31 cellular contexts compared by ENCODE assay signal in the genomic region with DNA sequence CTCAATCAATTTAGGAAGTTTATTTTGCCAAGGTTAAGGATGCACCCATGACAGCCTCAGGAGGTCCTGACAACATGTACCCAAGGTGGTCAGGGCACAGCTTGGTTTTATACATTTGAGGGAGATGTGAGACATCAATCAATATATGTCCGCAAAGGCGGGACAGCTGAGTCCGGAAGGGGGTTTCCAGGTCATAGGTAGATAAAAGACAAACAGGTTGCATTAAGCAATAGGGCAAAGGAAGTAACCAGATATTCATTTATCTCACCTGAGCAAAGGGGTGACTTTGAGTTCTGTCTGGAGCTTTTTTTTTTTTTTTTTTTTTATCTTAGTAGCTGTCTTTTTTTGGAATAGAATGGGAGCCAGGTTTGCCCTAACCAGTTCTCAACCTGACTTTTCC. TPM values are rescaled to one million over a fixed set of nuclear protein-coding genes. Genes with fewer than 3 reads are reported as not detected.
DNase-seq lines count a peak whose midpoint lies in the region; ATAC-seq and TF ChIP-seq lines count a peak whose summit lies in the region.
"Had no signal": no experiment of that assay in that cellular context is flagged by ENCODE, and none has a peak within 500 bp of the region (broad histone marks: within the 10 kb centered on the region; RNA-seq: fewer than 3 reads in every experiment).

No MANE protein-coding gene starts in this region.

- CTCF ChIA-PET in activated naive CD4-positive, alpha-beta T cell treated with anti-CD3 and anti-CD28 coated beads, Interleukin-2, amount 10 ng/mL, durations not matched to agents 7 days and 5 days (lab: Charles Lee) = no interaction called here
- CTCF ChIA-PET in Caco-2 (lab: Charles Lee) = interaction anchor here (0.6 kb wide), 1 partner anchor 61 kb away, joined by 6 read pairs; no protein-coding TSS in a partner anchor
- CTCF ChIA-PET in activated CD8-positive, alpha-beta T cell treated with anti-CD3 and anti-CD28 coated beads, Interleukin-2, amount 10 ng/mL, durations not matched to agents 7 days and 5 days (lab: Charles Lee) = interaction anchor here (1.2 to 1.9 kb wide), 3 partner anchors 9 to 67 kb away, joined by 3 to 5 read pairs (median 4); a partner anchor contains a TSS

- ATAC-seq in activated naive CD4-positive, alpha-beta T cell treated with anti-CD3 and anti-CD28 coated beads, Interleukin-2, amount 50 U/mL, for 72 hours = no peak
- ATAC-seq in activated CD8-positive, alpha-beta T cell treated with anti-CD3 and anti-CD28 coated beads, Interleukin-2, amount 10 ng/mL, durations not matched to agents 7 days and 5 days = no peak
- ATAC-seq in naive thymus-derived CD8-positive, alpha-beta T cell = no peak
- no peak for ATAC-seq in HG02610 (IDR thresholded peaks at IDR 0.05; ENCODE audit: unreplicated experiment)
- ATAC-seq: esophagus mucosa, GM23338, heart left ventricle, mucosa of descending colon, right cardiac atrium had no signal

- H3K27ac Mint-ChIP-seq in activated naive CD4-positive, alpha-beta T cell treated with anti-CD3 and anti-CD28 coated beads, Interleukin-2, amount 10 ng/mL, durations not matched to agents 7 days and 5 days = no peak overlapping the region
- H3K27ac Mint-ChIP-seq in activated naive CD4-positive, alpha-beta T cell treated with anti-CD3 and anti-CD28 coated beads, Interleukin-2, amount 50 U/mL, for 72 hours = peak overlapping the region in 1 of 2 donors; percentile 2
- H3K27ac Mint-ChIP-seq in Caco-2 (ENCODE audit: unreplicated experiment) = peak overlapping the region; percentile 97
- H3K27ac Mint-ChIP-seq in activated CD8-positive, alpha-beta T cell treated with anti-CD3 and anti-CD28 coated beads, Interleukin-2, amount 10 ng/mL, durations not matched to agents 7 days and 5 days = peak overlapping the region; percentile 24
- peak overlapping the region in 3 of 10 donors; percentile 39 to 88 (median 76) for H3K27ac Mint-ChIP-seq in naive thymus-derived CD8-positive, alpha-beta T cell
- H3K27ac Mint-ChIP-seq: activated T-cell treated with anti-CD3 and anti-CD28 coated beads, Interleukin-2, amount 50 U/mL, for 24 hours; endodermal cell; GM23338 had no signal

- no peak for DNase-seq in activated naive CD4-positive, alpha-beta T cell treated with anti-CD3 and anti-CD28 coated beads, Interleukin-2, amount 10 ng/mL, durations not matched to agents 7 days and 5 days
- DNase-seq in activated naive CD4-positive, alpha-beta T cell treated with anti-CD3 and anti-CD28 coated beads, Interleukin-2, amount 50 U/mL, for 72 hours (ENCODE audit: low spot score in 2 of 2) = no peak
- DNase-seq in Caco-2 = peak; percentile 34 to 57
- no peak for DNase-seq in activated CD8-positive, alpha-beta T cell treated with anti-CD3 and anti-CD28 coated beads, Interleukin-2, amount 10 ng/mL, durations not matched to agents 7 days and 5 days
- DNase-seq in naive thymus-derived CD8-positive, alpha-beta T cell = no peak
- no peak for DNase-seq in stimulated activated naive CD4-positive, alpha-beta T cell treated with Interleukin-2 at 50 U/mL for 16 hours (lab: John Stamatoyannopoulos, UW)
- DNase-seq: activated CD8-positive, alpha-beta memory T cell treated with anti-CD3 and anti-CD28 coated beads for 24 hours; activated T-cell treated with anti-CD3 and anti-CD28 coated beads, Interleukin-2, amount 50 U/mL, for 24 hours; aorta; caudate nucleus; DMS153; endodermal cell; foreskin fibroblast; heart left ventricle; kidney glomerular epithelial cell; mucosa of descending colon; NCI-H446; NCI-H82; posterior cingulate gyrus; right cardiac atrium; stimulated activated CD4-positive, alpha-beta T cell treated with anti-CD3 and anti-CD28 coated beads, Interleukin-4, amount 100 ng/mL, for 1 hour; T-helper 9 cell; upper lobe of left lung had no signal

- no peak for TF ChIP-seq CTCF in Caco-2 (IDR thresholded peaks at IDR 0.05; ENCODE audit: insufficient read depth in 1 of 2, low read depth in 1 of 2, low read length in 1 of 2, severe bottlenecking in 1 of 2, unreplicated experiment in 1 of 2)

- H3K36me3 Mint-ChIP-seq in activated naive CD4-positive, alpha-beta T cell treated with anti-CD3 and anti-CD28 coated beads, Interleukin-2, amount 10 ng/mL, durations not matched to agents 7 days and 5 days = peaks cover 12% of the 10 kb centered on the region
- H3K36me3 Mint-ChIP-seq in activated naive CD4-positive, alpha-beta T cell treated with anti-CD3 and anti-CD28 coated beads, Interleukin-2, amount 50 U/mL, for 72 hours = peaks cover 6 to 26% of the 10 kb centered on the region in 2 donors
- H3K36me3 Mint-ChIP-seq in Caco-2 (ENCODE audit: insufficient read depth, unreplicated experiment) = peaks cover 7% of the 10 kb centered on the region
- H3K36me3 Mint-ChIP-seq in activated CD8-positive, alpha-beta T cell treated with anti-CD3 and anti-CD28 coated beads, Interleukin-2, amount 10 ng/mL, durations not matched to agents 7 days and 5 days (ENCODE audit: low read depth) = peaks cover 17% of the 10 kb centered on the region
- H3K36me3 Mint-ChIP-seq in naive thymus-derived CD8-positive, alpha-beta T cell = peaks cover 0 to 9% (median 9%) of the 10 kb centered on the region in 3 donors

- no peaks in the 10 kb centered on the region for H3K36me3 ChIP-seq in Caco-2 (ENCODE audit: control insufficient read depth, insufficient read depth, low read length)
- H3K36me3 ChIP-seq: heart left ventricle, upper lobe of left lung had no signal

- H3K4me1 ChIP-seq in Caco-2 = peaks cover 70% of the 10 kb centered on the region

- no TSS peak for BruUV-seq in Caco-2 (replicated peaks; lab: Mats Ljungman, UMichigan)

- POLR2A ChIA-PET in Caco-2 (lab: Charles Lee) = interaction anchor here (0.6 kb wide), 1 partner anchor 1983 kb away, joined by 3 read pairs; no protein-coding TSS in a partner anchor
- POLR2A ChIA-PET in activated CD8-positive, alpha-beta T cell treated with anti-CD3 and anti-CD28 coated beads, Interleukin-2, amount 10 ng/mL, durations not matched to agents 7 days and 5 days (lab: Charles Lee) = no interaction called here
- POLR2A ChIA-PET in naive thymus-derived CD8-positive, alpha-beta T cell (lab: Charles Lee) = interaction anchor here (0.7 kb wide), 1 partner anchor 68 kb away, joined by 6 read pairs; no protein-coding TSS in a partner anchor

- H3K9me3 ChIP-seq in Caco-2 = no peaks in the 10 kb centered on the region
- H3K9me3 ChIP-seq: heart left ventricle, mucosa of descending colon, upper lobe of left lung had no signal

- no peaks in the 10 kb centered on the region for H3K27me3 ChIP-seq in Caco-2 (replicated peaks; ENCODE audit: control insufficient read depth, insufficient read depth, low read length)
- H3K27me3 ChIP-seq: heart left ventricle, upper lobe of left lung had no signal

- no peaks in the 10 kb centered on the region for H3K27me3 Mint-ChIP-seq in activated naive CD4-positive, alpha-beta T cell treated with anti-CD3 and anti-CD28 coated beads, Interleukin-2, amount 10 ng/mL, durations not matched to agents 7 days and 5 days
- H3K27me3 Mint-ChIP-seq in Caco-2 (ENCODE audit: insufficient read depth, unreplicated experiment) = no peaks in the 10 kb centered on the region
- H3K27me3 Mint-ChIP-seq in activated CD8-positive, alpha-beta T cell treated with anti-CD3 and anti-CD28 coated beads, Interleukin-2, amount 10 ng/mL, durations not matched to agents 7 days and 5 days (ENCODE audit: low read depth) = no peaks in the 10 kb centered on the region
- H3K27me3 Mint-ChIP-seq in naive thymus-derived CD8-positive, alpha-beta T cell = no peaks in the 10 kb centered on the region
- H3K27me3 Mint-ChIP-seq: activated T-cell treated with anti-CD3 and anti-CD28 coated beads, Interleukin-2, amount 50 U/mL, for 24 hours had no signal

- no peaks in the 10 kb centered on the region for H3K9me3 Mint-ChIP-seq in activated naive CD4-positive, alpha-beta T cell treated with anti-CD3 and anti-CD28 coated beads, Interleukin-2, amount 10 ng/mL, durations not matched to agents 7 days and 5 days
- peaks cover 0 to 8% of the 10 kb centered on the region in 2 donors for H3K9me3 Mint-ChIP-seq in activated naive CD4-positive, alpha-beta T cell treated with anti-CD3 and anti-CD28 coated beads, Interleukin-2, amount 50 U/mL, for 72 hours
- H3K9me3 Mint-ChIP-seq in Caco-2 (ENCODE audit: unreplicated experiment) = no peaks in the 10 kb centered on the region
- no peaks in the 10 kb centered on the region for H3K9me3 Mint-ChIP-seq in activated CD8-positive, alpha-beta T cell treated with anti-CD3 and anti-CD28 coated beads, Interleukin-2, amount 10 ng/mL, durations not matched to agents 7 days and 5 days (ENCODE audit: insufficient read depth)
- no peaks in the 10 kb centered on the region for H3K9me3 Mint-ChIP-seq in naive thymus-derived CD8-positive, alpha-beta T cell
- H3K9me3 Mint-ChIP-seq: activated T-cell treated with anti-CD3 and anti-CD28 coated beads, Interleukin-2, amount 50 U/mL, for 24 hours; endodermal cell had no signal

- intact Hi-C loops in Caco-2 (cut with micrococcal nuclease; ENCODE audit: unreplicated experiment) = no loop called here

- H3K4me1 Mint-ChIP-seq in activated naive CD4-positive, alpha-beta T cell treated with anti-CD3 and anti-CD28 coated beads, Interleukin-2, amount 10 ng/mL, durations not matched to agents 7 days and 5 days = peaks cover 39% of the 10 kb centered on the region
- peaks cover 45% of the 10 kb centered on the region for H3K4me1 Mint-ChIP-seq in Caco-2 (ENCODE audit: low read depth, unreplicated experiment)
- peaks cover 34% of the 10 kb centered on the region for H3K4me1 Mint-ChIP-seq in activated CD8-positive, alpha-beta T cell treated with anti-CD3 and anti-CD28 coated beads, Interleukin-2, amount 10 ng/mL, durations not matched to agents 7 days and 5 days (ENCODE audit: low read depth)
- peaks cover 22 to 46% (median 40%) of the 10 kb centered on the region in 4 donors for H3K4me1 Mint-ChIP-seq in naive thymus-derived CD8-positive, alpha-beta T cell

- peak overlapping the region; percentile 14 for H3K4me3 Mint-ChIP-seq in activated naive CD4-positive, alpha-beta T cell treated with anti-CD3 and anti-CD28 coated beads, Interleukin-2, amount 10 ng/mL, durations not matched to agents 7 days and 5 days
- H3K4me3 Mint-ChIP-seq in Caco-2 (ENCODE audit: unreplicated experiment) = peak overlapping the region; percentile 3
- peak overlapping the region; percentile 7 for H3K4me3 Mint-ChIP-seq in activated CD8-positive, alpha-beta T cell treated with anti-CD3 and anti-CD28 coated beads, Interleukin-2, amount 10 ng/mL, durations not matched to agents 7 days and 5 days
- peak overlapping the region in 8 of 10 donors; percentile 16 to 54 (median 38) for H3K4me3 Mint-ChIP-seq in naive thymus-derived CD8-positive, alpha-beta T cell
- H3K4me3 Mint-ChIP-seq: activated T-cell treated with anti-CD3 and anti-CD28 coated beads, Interleukin-2, amount 50 U/mL, for 24 hours; endodermal cell; GM23338 had no signal

- H3K4me3 ChIP-seq in Caco-2 (ENCODE audit: low read depth, low read length) = no peak overlapping the region
- H3K4me3 ChIP-seq: GM23338, heart left ventricle, mucosa of descending colon, SK-N-MC, upper lobe of left lung had no signal

RNA-seq across cellular contexts. Expression of a gene that starts 2.0 kb away (rescaled TPM):
- 10 to 100 TPM; 10.9 to 12.0 TPM for total RNA-seq in activated naive CD4-positive, alpha-beta T cell treated with anti-CD3 and anti-CD28 coated beads, Interleukin-2, amount 50 U/mL, for 72 hours
- total RNA-seq in Caco-2 (2022) = 4.3 and 4.7 TPM in 2 replicates
- total RNA-seq in activated CD8-positive, alpha-beta T cell treated with anti-CD3 and anti-CD28 coated beads, Interleukin-2, amount 10 ng/mL, durations not matched to agents 7 days and 5 days = 10 to 100 TPM; 11.9 to 12.3 TPM
- 10 to 100 TPM; 12.5 to 12.6 TPM for total RNA-seq in naive thymus-derived CD8-positive, alpha-beta T cell
- 10 to 100 TPM; 10.8 to 13.1 (median 12.1) TPM for polyA plus RNA-seq in naive thymus-derived CD8-positive, alpha-beta T cell
- total RNA-seq: G401 had no signal

RNA-seq across cellular contexts. Expression of a gene that starts 26.4 kb away (rescaled TPM):
- total RNA-seq in activated naive CD4-positive, alpha-beta T cell treated with anti-CD3 and anti-CD28 coated beads, Interleukin-2, amount 50 U/mL, for 72 hours = 1 to 10 TPM in 1 of 2 donors, under 1 TPM in 1; 0.80 to 1.6 TPM
- 0.43 and 0.53 TPM in 2 replicates for total RNA-seq in Caco-2 (2022)
- total RNA-seq in activated CD8-positive, alpha-beta T cell treated with anti-CD3 and anti-CD28 coated beads, Interleukin-2, amount 10 ng/mL, durations not matched to agents 7 days and 5 days = under 1 TPM; 0.47 to 0.58 TPM
- total RNA-seq in naive thymus-derived CD8-positive, alpha-beta T cell = not detected
- not detected for polyA plus RNA-seq in naive thymus-derived CD8-positive, alpha-beta T cell
- total RNA-seq: G401, OCI-LY7 had no signal

RNA-seq across cellular contexts. Expression of a gene that starts 42.1 kb away (rescaled TPM):
- not detected for total RNA-seq in activated naive CD4-positive, alpha-beta T cell treated with anti-CD3 and anti-CD28 coated beads, Interleukin-2, amount 50 U/mL, for 72 hours
- not detected in 2 replicates for total RNA-seq in Caco-2 (2022)
- total RNA-seq in activated CD8-positive, alpha-beta T cell treated with anti-CD3 and anti-CD28 coated beads, Interleukin-2, amount 10 ng/mL, durations not matched to agents 7 days and 5 days = not detected
- total RNA-seq in naive thymus-derived CD8-positive, alpha-beta T cell = not detected
- polyA plus RNA-seq in naive thymus-derived CD8-positive, alpha-beta T cell = not detected
- total RNA-seq: aorta, endodermal cell, esophagus mucosa, G401, GM23338, heart left ventricle, LHCN-M2, lung microvascular endothelial cell, mucosa of descending colon, OCI-LY7, right cardiac atrium, upper lobe of left lung had no signal
- polyA plus RNA-seq: aorta, GM23338, heart left ventricle, right cardiac atrium had no signal

Comparison
In these comparisons a context has a peak if more than half of its experiments do, and no peak if none do; other contexts are left out.
1. DNase-seq: peak in Caco-2 (2 of 2); none in activated naive CD4-positive, alpha-beta T cell treated with anti-CD3 and anti-CD28 coated beads, Interleukin-2, amount 10 ng/mL, durations not matched to agents 7 days and 5 days (single experiment), activated naive CD4-positive, alpha-beta T cell treated with anti-CD3 and anti-CD28 coated beads, Interleukin-2, amount 50 U/mL, for 72 hours (0 of 2), activated CD8-positive, alpha-beta T cell treated with anti-CD3 and anti-CD28 coated beads, Interleukin-2, amount 10 ng/mL, durations not matched to agents 7 days and 5 days (single experiment), naive thymus-derived CD8-positive, alpha-beta T cell (0 of 10) and stimulated activated naive CD4-positive, alpha-beta T cell treated with Interleukin-2 at 50 U/mL for 16 hours (single experiment).
2. Peak in every context shown above with its lines, with median percentiles within 50 percentile points of each other: H3K4me3 Mint-ChIP-seq.